In genomic region chr22:29445508-29445907, GRCh38 we compare ENCODE assay signal across 37 cellular contexts. TPM values are rescaled to one million over a fixed set of nuclear protein-coding genes. Genes with fewer than 3 reads are reported as not detected.
"Had no signal": no experiment of that assay in that cellular context is flagged by ENCODE, and none has a peak within 500 bp of the region (broad histone marks: within the 10 kb centered on the region; RNA-seq: fewer than 3 reads in every experiment).

No MANE protein-coding gene starts in this region.

- H3K4me1 ChIP-seq: adrenal gland, ascending aorta, breast epithelium had no signal

- H3K4me3 ChIP-seq: adrenal gland, ascending aorta, body of pancreas, breast epithelium, cardiac muscle cell had no signal

- H3K36me3 ChIP-seq: adrenal gland, ascending aorta, brain microvascular endothelial cell, breast epithelium, cardiac muscle cell had no signal

- H3K9me3 ChIP-seq: adrenal gland, ascending aorta, body of pancreas, breast epithelium had no signal

- DNase-seq: activated gamma-delta T cell; activated gamma-delta T cell treated with Interleukin-2 at 50 U/mL for 16 hours; activated naive CD4-positive, alpha-beta T cell; activated naive CD4-positive, alpha-beta T cell treated with anti-CD3 and anti-CD28 coated beads for 36 hours; activated naive CD4-positive, alpha-beta T cell treated with anti-CD3 and anti-CD28 coated beads, Interleukin-2, amount 10 ng/mL, durations not matched to agents 7 days and 5 days; activated naive CD4-positive, alpha-beta T cell treated with anti-CD3 and anti-CD28 coated beads, Interleukin-2, amount 50 U/mL, for 16 hours; activated naive CD4-positive, alpha-beta T cell treated with Interleukin-2 at 50 U/mL for 16 hours; activated naive CD8-positive, alpha-beta T cell treated with anti-CD3 and anti-CD28 coated beads for 36 hours; activated naive CD8-positive, alpha-beta T cell treated with anti-CD3 and anti-CD28 coated beads, Interleukin-2, amount 10 ng/mL, durations not matched to agents 7 days and 5 days; activated naive CD8-positive, alpha-beta T cell treated with anti-CD3 and anti-CD28 coated beads, Interleukin-2, amount 50 U/mL, for 24 hours; activated T-cell treated with anti-CD3 and anti-CD28 coated beads, Interleukin-2, amount 50 U/mL, for 1 hour; activated T-cell treated with anti-CD3 and anti-CD28 coated beads, Interleukin-2, amount 50 U/mL, for 24 hours; activated T-cell treated with anti-CD3 and anti-CD28 coated beads, Interleukin-2, amount 50 U/mL, for 4 hours; activated T-cell treated with anti-CD3 and anti-CD28 coated beads, Interleukin-2, amount 50 U/mL, for 48 hours; activated T-cell treated with anti-CD3 and anti-CD28 coated beads, Interleukin-2, amount 50 U/mL, for 72 hours; adrenal gland; amniotic stem cell; amygdala; anterior cingulate cortex; aorta; body of pancreas; brain microvascular endothelial cell; caudate nucleus; central memory CD4-positive, alpha-beta T cell; cerebellar nuclear complex had no signal

- H3K27ac ChIP-seq: adrenal gland, ascending aorta, body of pancreas, brain microvascular endothelial cell, breast epithelium, cardiac muscle cell had no signal

RNA-seq across cellular contexts. Expression of gene RFPL1, which starts 7.1 kb away (rescaled TPM):
- total RNA-seq: activated naive CD4-positive, alpha-beta T cell treated with anti-CD3 and anti-CD28 coated beads for 36 hours; activated naive CD4-positive, alpha-beta T cell treated with anti-CD3 and anti-CD28 coated beads, Interleukin-2, amount 50 U/mL, for 72 hours; activated naive CD8-positive, alpha-beta T cell treated with anti-CD3 and anti-CD28 coated beads for 36 hours; activated naive CD8-positive, alpha-beta T cell treated with anti-CD3 and anti-CD28 coated beads, Interleukin-2, amount 10 ng/mL, durations not matched to agents 7 days and 5 days; activated T-cell treated with anti-CD3 and anti-CD28 coated beads, Interleukin-2, amount 50 U/mL, for 4 hours; activated T-cell treated with anti-CD3 and anti-CD28 coated beads, Interleukin-2, amount 50 U/mL, for 72 hours; activated T-helper 1 cell treated with anti-CD3 and anti-CD28 coated beads, Interleukin-12 subunit alpha, Interleukin-12 subunit beta, Interleukin-2, Interleukin-4 antibody, amounts not matched to agents 30 ng/mL and 10 ng/mL and 1 ng/mL, durations not matched to agents 14 hours and 24 hours and 36 hours; activated T-helper 17 cell treated with anti-CD3 and anti-CD28 coated beads, Interleukin-2, amount 50 U/mL, for 72 hours; activated T-helper 2 cell treated with anti-CD3 and anti-CD28 coated beads, Interferon-gamma antibody, Interleukin-2, Interleukin-4, amounts not matched to agents 10 μg/mL and 5 μg/mL and 100 μg/mL, durations not matched to agents 14 hours and 24 hours and 36 hours; adrenal gland; aorta; ascending aorta; astrocyte; body of pancreas; breast epithelium; bronchial epithelial cell; cardiac muscle cell; cardiac septum; cerebellum; chondrocyte had no signal
- polyA plus RNA-seq: adrenal gland, aorta, cardiac muscle cell had no signal
